Comparison of ENCODE assay signal across 1 cellular context in genomic region chr7:74025745-74026144, GRCh38.
TF ChIP-seq lines count a peak whose summit lies in the region.

No MANE protein-coding gene starts in this region.

TF ChIP-seq in WTC11, 78 proteins besides CTCF, POLR2A, EP300 and RAD21 (continued from another document):
- TF ChIP-seq IRF2 (CRISPR knock-in tag; IDR thresholded peaks at IDR 0.05; ENCODE audit: borderline replicate concordance, low read depth) (no peak), E2F5 (CRISPR knock-in tag; IDR thresholded peaks at IDR 0.05) (no peak), CREB1 (CRISPR knock-in tag; IDR thresholded peaks at IDR 0.05) (no peak)
- TF ChIP-seq, protein P1, sequence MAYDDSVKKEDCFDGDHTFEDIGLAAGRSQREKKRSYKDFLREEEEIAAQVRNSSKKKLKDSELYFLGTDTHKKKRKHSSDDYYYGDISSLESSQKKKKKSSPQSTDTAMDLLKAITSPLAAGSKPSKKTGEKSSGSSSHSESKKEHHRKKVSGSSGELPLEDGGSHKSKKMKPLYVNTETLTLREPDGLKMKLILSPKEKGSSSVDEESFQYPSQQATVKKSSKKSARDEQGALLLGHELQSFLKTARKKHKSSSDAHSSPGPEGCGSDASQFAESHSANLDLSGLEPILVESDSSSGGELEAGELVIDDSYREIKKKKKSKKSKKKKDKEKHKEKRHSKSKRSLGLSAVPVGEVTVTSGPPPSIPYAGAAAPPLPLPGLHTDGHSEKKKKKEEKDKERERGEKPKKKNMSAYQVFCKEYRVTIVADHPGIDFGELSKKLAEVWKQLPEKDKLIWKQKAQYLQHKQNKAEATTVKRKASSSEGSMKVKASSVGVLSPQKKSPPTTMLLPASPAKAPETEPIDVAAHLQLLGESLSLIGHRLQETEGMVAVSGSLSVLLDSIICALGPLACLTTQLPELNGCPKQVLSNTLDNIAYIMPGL (CRISPR knock-in tag; IDR thresholded peaks at IDR 0.05): no peak
